ENCODE assay signal across 11 cellular contexts in genomic region chr1:212664409-212665199, GRCh38. TPM values are rescaled to one million over a fixed set of nuclear protein-coding genes. Genes with fewer than 3 reads are reported as not detected.
DNase-seq lines count a peak whose midpoint lies in the region; ATAC-seq and TF ChIP-seq lines count a peak whose summit lies in the region.
"Had no signal": no experiment of that assay in that cellular context is flagged by ENCODE, and none has a peak within 500 bp of the region (broad histone marks: within the 10 kb centered on the region; RNA-seq: fewer than 3 reads in every experiment).

No MANE protein-coding gene starts in this region.

- in situ Hi-C loops in G401 (cut with HindIII; ENCODE audit: low sequenced_read_pairs): no loop called here

- H3K79me2 ChIP-seq in OCI-LY3 (ENCODE audit: low read length): no peaks in the 10 kb centered on the region

- H3K18ac ChIP-seq in mesenchymal stem cell (ENCODE audit: low read depth in 1 of 2, low read length in 2 of 2): no peak overlapping the region

- no peaks in the 10 kb centered on the region for H3K9me3 ChIP-seq in BLaER1
- no peaks in the 10 kb centered on the region for H3K9me3 ChIP-seq in OCI-LY3 (ENCODE audit: insufficient read depth, low read length)
- no peaks in the 10 kb centered on the region for H3K9me3 ChIP-seq in mesenchymal stem cell (ENCODE audit: control insufficient read depth, low read length)
- no peaks in the 10 kb centered on the region; the same call in 1 of the 2 replicates for H3K9me3 ChIP-seq in MG63

- no peak overlapping the region for H2AFZ ChIP-seq in OCI-LY3 (ENCODE audit: low read depth, low read length)
- no peak overlapping the region for H2AFZ ChIP-seq in mesenchymal stem cell (ENCODE audit: low read depth, low read length)

- H4K20me1 ChIP-seq in BLaER1 (no peaks in the 10 kb centered on the region), OCI-LY3 (ENCODE audit: insufficient read depth, low read length) (no peaks in the 10 kb centered on the region)

- no peak for TF ChIP-seq CTCF in Calu3 (IDR thresholded peaks at IDR 0.05; ENCODE audit: unreplicated experiment)
- no peak for TF ChIP-seq CTCF in OCI-LY3 (IDR thresholded peaks at IDR 0.05; ENCODE audit: low read depth, low read length)

- H3K23ac ChIP-seq in mesenchymal stem cell (ENCODE audit: low read length in 2 of 2): no peak overlapping the region

- H2BK12ac ChIP-seq in mesenchymal stem cell (ENCODE audit: low read length in 2 of 2): peak overlapping the region in 1 of 2 experiments; percentile 1

- H2BK5ac ChIP-seq in mesenchymal stem cell (ENCODE audit: low read depth, low read length, poor library complexity, severe bottlenecking): no peak overlapping the region

- DNase-seq in Calu3 (no peak), mesenchymal stem cell (no peak), iPS-NIHi7 (ENCODE audit: extremely low spot score) (no peak), MG63 (no peak), G401 (ENCODE audit: low spot score) (no peak)

- H3K36me3 Mint-ChIP-seq in Calu3 (ENCODE audit: insufficient read depth, unreplicated experiment): peaks cover 6% of the 10 kb centered on the region
- H3K36me3 Mint-ChIP-seq: CD4-positive, CD25-positive, alpha-beta regulatory T cell; T-cell had no signal

- H3K36me3 ChIP-seq in BLaER1 (no peaks in the 10 kb centered on the region), OCI-LY3 (replicated peaks; ENCODE audit: low read depth, low read length) (no peaks in the 10 kb centered on the region), mesenchymal stem cell (ENCODE audit: control insufficient read depth in 1 of 2, insufficient read depth in 2 of 2, low read depth in 1 of 2, low read length in 2 of 2) (no peaks in the 10 kb centered on the region), MG63 (no peaks in the 10 kb centered on the region)

- no peak overlapping the region for H3K4ac ChIP-seq in mesenchymal stem cell (ENCODE audit: low read depth in 1 of 2, low read length in 2 of 2)

- H3K9me3 Mint-ChIP-seq in Calu3 (ENCODE audit: low read depth, unreplicated experiment): no peaks in the 10 kb centered on the region
- H3K9me3 Mint-ChIP-seq: activated T-helper 2 cell treated with anti-CD3 and anti-CD28 coated beads, Interferon-gamma antibody, Interleukin-2, Interleukin-4, amounts not matched to agents 10 μg/mL and 5 μg/mL and 100 μg/mL, durations not matched to agents 14 hours and 24 hours and 36 hours; CD4-positive, CD25-positive, alpha-beta regulatory T cell; T-cell had no signal

- no peak overlapping the region for H2BK15ac ChIP-seq in mesenchymal stem cell (ENCODE audit: low read depth, poor library complexity, severe bottlenecking)

- 63% methylated on average over 11 of the region's 11 CpGs for WGBS in mesenchymal stem cell

- intact Hi-C loops in Calu3 (cut with micrococcal nuclease; ENCODE audit: unreplicated experiment): loop anchor here (1.0 to 5.0 kb wide), 3 partner anchors 38 to 333 kb away; no protein-coding TSS in a partner anchor

- ATAC-seq in GM18498 (IDR thresholded peaks at IDR 0.05; ENCODE audit: unreplicated experiment): no peak

- BruUV-seq in Calu3 (replicated peaks; lab: Mats Ljungman, UMichigan): no TSS peak

- H3K27me3 ChIP-seq in BLaER1: no peaks in the 10 kb centered on the region
- no peaks in the 10 kb centered on the region for H3K27me3 ChIP-seq in OCI-LY3 (ENCODE audit: low read depth, low read length)
- no peaks in the 10 kb centered on the region for H3K27me3 ChIP-seq in mesenchymal stem cell (ENCODE audit: control insufficient read depth in 1 of 2, insufficient read depth in 1 of 2, low read length in 2 of 2)
- H3K27me3 ChIP-seq in MG63: peaks cover 12% of the 10 kb centered on the region

- H3K4me3 Mint-ChIP-seq in Calu3 (ENCODE audit: low read depth, unreplicated experiment): peak overlapping the region; percentile 70

- H3K4me1 ChIP-seq in BLaER1: peaks cover 32% of the 10 kb centered on the region
- peaks cover 46% of the 10 kb centered on the region for H3K4me1 ChIP-seq in OCI-LY3 (ENCODE audit: low read length)
- peaks cover 10% of the 10 kb centered on the region for H3K4me1 ChIP-seq in mesenchymal stem cell (ENCODE audit: control insufficient read depth, insufficient read depth, low read depth, low read length)

- H2AK5ac ChIP-seq in mesenchymal stem cell (ENCODE audit: low read length, severe bottlenecking): no peak overlapping the region

- H3K27ac Mint-ChIP-seq in Calu3 (ENCODE audit: unreplicated experiment): no peak overlapping the region
- H3K27ac Mint-ChIP-seq: T-cell had no signal

- H3K9ac ChIP-seq in BLaER1 (peak overlapping the region; percentile 65; the same call in 1 of the 2 replicates), OCI-LY3 (ENCODE audit: low read length) (peak overlapping the region; percentile 77; the same call in 1 of the 2 replicates), mesenchymal stem cell (ENCODE audit: low read length) (peak overlapping the region; percentile 92)

- H3K27ac ChIP-seq in BLaER1: no peak overlapping the region
- no peak overlapping the region for H3K27ac ChIP-seq in OCI-LY3 (ENCODE audit: low read length)
- no peak overlapping the region for H3K27ac ChIP-seq in mesenchymal stem cell (ENCODE audit: low read length, poor library complexity, severe bottlenecking)

- H3K27me3 Mint-ChIP-seq in Calu3 (ENCODE audit: unreplicated experiment): peaks cover 33% of the 10 kb centered on the region

- no peak overlapping the region for H2BK120ac ChIP-seq in mesenchymal stem cell (ENCODE audit: low read depth, low read length)

- no peak overlapping the region for H3K14ac ChIP-seq in mesenchymal stem cell (ENCODE audit: low read length in 2 of 2)

- H3K4me2 ChIP-seq in BLaER1 (peak overlapping the region; percentile 73), OCI-LY3 (ENCODE audit: low read length) (peak overlapping the region; percentile 91), mesenchymal stem cell (ENCODE audit: low read length, poor library complexity, severe bottlenecking) (no peak overlapping the region)

- no peak overlapping the region for H4K91ac ChIP-seq in mesenchymal stem cell (ENCODE audit: low read length)

- no peaks in the 10 kb centered on the region for H3K79me1 ChIP-seq in mesenchymal stem cell (replicated peaks; ENCODE audit: low read length, poor library complexity, severe bottlenecking)

- H3K4me3 ChIP-seq in BLaER1 (no peak overlapping the region; the same call in 1 of the 2 replicates), OCI-LY3 (ENCODE audit: low read length) (peak overlapping the region; percentile 81), mesenchymal stem cell (ENCODE audit: insufficient read depth in 1 of 2, low read depth in 1 of 2, low read length in 2 of 2) (peak overlapping the region in 1 of 2 experiments; percentile 81), MG63 (no peak overlapping the region)

- CTCF ChIA-PET in Calu3 (lab: Charles Lee): interaction anchor here (0.5 to 1.8 kb wide), 23 partner anchors 9 to 331 kb away, joined by 3 to 23 read pairs (median 4); partner anchors contain the start of genes ATF3 and BATF3

- no peak overlapping the region for H4K8ac ChIP-seq in mesenchymal stem cell (ENCODE audit: low read length)

- no peaks in the 10 kb centered on the region for H3K4me1 Mint-ChIP-seq in Calu3 (ENCODE audit: low read depth, unreplicated experiment)

RNA-seq across cellular contexts. Expression of gene BATF3, which starts 35.0 kb away (rescaled TPM):
- total RNA-seq in Calu3 (2022): 0.71 and 0.90 TPM in 2 replicates
- 7.8 TPM for polyA plus RNA-seq in mesenchymal stem cell (2013, experiment 1 of 2)
- 8.1 TPM for polyA plus RNA-seq in mesenchymal stem cell (2013, experiment 2 of 2)
- 2.3 and 3.2 TPM in 2 replicates for total RNA-seq in MG63 (2014; rRNA removed; shearing (Covaris generic); ENCODE audit: low replicate concordance)
- 7.7 and 10.2 TPM in 2 replicates for total RNA-seq in G401 (2014; rRNA removed; shearing (Covaris generic))

RNA-seq across cellular contexts. Expression of gene ATF3, which starts 56.0 kb away (rescaled TPM):
- total RNA-seq in Calu3 (2022): 11.1 and 13.0 TPM in 2 replicates
- polyA plus RNA-seq in mesenchymal stem cell (2013, experiment 1 of 2): 11.5 TPM
- 9.7 TPM for polyA plus RNA-seq in mesenchymal stem cell (2013, experiment 2 of 2)
- 0.99 and 7.4 TPM in 2 replicates for total RNA-seq in MG63 (2014; rRNA removed; shearing (Covaris generic); ENCODE audit: low replicate concordance)
- total RNA-seq in G401 (2014; rRNA removed; shearing (Covaris generic)): 51.7 and 59.9 TPM in 2 replicates
